8 cellular contexts compared by ENCODE assay signal in genomic region chr1:100036718-100037664, GRCh38.
DNase-seq lines count a peak whose midpoint lies in the region; ATAC-seq, FAIRE-seq and TF ChIP-seq lines count a peak whose summit lies in the region.

No MANE protein-coding gene starts in this region.

- POLR2A ChIA-PET in A549 (lab: Yijun Ruan, JAX): interaction anchor here (1.5 kb wide), 1 partner anchor 67 kb away, joined by 8 read pairs; the partner anchor contains the start of gene SLC35A3

- H3K36me3 Mint-ChIP-seq in astrocyte (ENCODE audit: low read depth, unreplicated experiment): no peaks in the 10 kb centered on the region

- H3K9me3 ChIP-seq in A549: no peaks in the 10 kb centered on the region
- no peaks in the 10 kb centered on the region for H3K9me3 ChIP-seq in astrocyte (ENCODE audit: insufficient read depth, low read depth, low read length)

- peaks cover 23% of the 10 kb centered on the region for H4K20me1 ChIP-seq in astrocyte (ENCODE audit: insufficient read depth, low read length)

- TF ChIP-seq EP300 in A549 (IDR thresholded peaks at IDR 0.05): no peak

- peak overlapping the region; percentile 98 for H3K9ac ChIP-seq in astrocyte (ENCODE audit: low read length)

- H3K27ac ChIP-seq in A549: peak overlapping the region; percentile 96 to 100
- H3K27ac ChIP-seq in astrocyte (ENCODE audit: low read depth, low read length): peak overlapping the region; percentile 97

- H3K79me2 ChIP-seq in astrocyte (ENCODE audit: insufficient read depth, low read length): peaks cover 54% of the 10 kb centered on the region

- H3K36me3 ChIP-seq in astrocyte (ENCODE audit: insufficient read depth, low read length): no peaks in the 10 kb centered on the region

- peak overlapping the region; percentile 89 for H3K27ac Mint-ChIP-seq in astrocyte (ENCODE audit: unreplicated experiment)
- H3K27ac Mint-ChIP-seq in stimulated activated naive CD8-positive, alpha-beta T cell treated with anti-CD3 and anti-CD28 coated beads, Interleukin-15, amount 100 ng/mL, for 72 hours: peak overlapping the region; percentile 98 to 99

- peak overlapping the region; percentile 94 for H3K4me3 Mint-ChIP-seq in astrocyte (ENCODE audit: unreplicated experiment)
- peak overlapping the region; percentile 91 for H3K4me3 Mint-ChIP-seq in stimulated activated naive CD8-positive, alpha-beta T cell treated with anti-CD3 and anti-CD28 coated beads, Interleukin-15, amount 100 ng/mL, for 72 hours

- CTCF ChIA-PET in A549 (lab: Yijun Ruan, JAX): no interaction called here

- peak; percentile 1 to 12; a peak in 3 of 6 replicates for ATAC-seq in A549
- ATAC-seq in stimulated activated naive CD8-positive, alpha-beta T cell treated with anti-CD3 and anti-CD28 coated beads, Interleukin-15, amount 100 ng/mL, for 72 hours: no peak
- no peak for ATAC-seq in HG02623 (IDR thresholded peaks at IDR 0.05; ENCODE audit: unreplicated experiment)

- no peak for FAIRE-seq in A549 (lab: Jason Lieb, UNC)
- FAIRE-seq in astrocyte (lab: Jason Lieb, UNC): peak; percentile 13

- peak overlapping the region; percentile 95 for H3K4me2 ChIP-seq in A549
- H3K4me2 ChIP-seq in astrocyte (ENCODE audit: low read length): peak overlapping the region; percentile 99

- TF ChIP-seq CTCF in A549 (IDR thresholded peaks at IDR 0.05) (no peak), GM12875 (IDR thresholded peaks at IDR 0.05; ENCODE audit: borderline replicate concordance, insufficient read depth, low read depth, low read length) (no peak), astrocyte (IDR thresholded peaks at IDR 0.05; ENCODE audit: insufficient read depth, low read depth, low read length) (no peak)

- 34% methylated on average over 11 of the region's 11 CpGs for WGBS in A549 (ENCODE audit: missing lambda C conversion rate)

- peaks cover 9% of the 10 kb centered on the region; the same call in 1 of the 3 replicates for H3K4me1 ChIP-seq in A549
- H3K4me1 ChIP-seq in astrocyte (ENCODE audit: insufficient read depth, low read length): no peaks in the 10 kb centered on the region

- no peaks in the 10 kb centered on the region for H3K27me3 ChIP-seq in astrocyte (ENCODE audit: insufficient read depth, low read length)

- H2AFZ ChIP-seq in astrocyte (ENCODE audit: low read depth, low read length): peak overlapping the region; percentile 84

- no peak for DNase-seq in A549 (ENCODE audit: low read depth in 1 of 2, low spot score in 1 of 2)
- DNase-seq in NCI-H146 (lab: John Stamatoyannopoulos, UW): peak; percentile 10
- peak; percentile 63 for DNase-seq in astrocyte (ENCODE audit: low read depth)
- peak; percentile 86 for DNase-seq in islet precursor cell
- no peak for DNase-seq in stimulated activated naive CD8-positive, alpha-beta T cell treated with anti-CD3 and anti-CD28 coated beads, Interleukin-15, amount 100 ng/mL, for 72 hours
- DNase-seq in stimulated activated CD4-positive, alpha-beta T cell treated with anti-CD3 and anti-CD28 coated beads, Interleukin-2, amount 100 ng/mL, for 48 hours: no peak

- H3K9me3 Mint-ChIP-seq in astrocyte (ENCODE audit: unreplicated experiment): no peaks in the 10 kb centered on the region
- no peaks in the 10 kb centered on the region for H3K9me3 Mint-ChIP-seq in stimulated activated naive CD8-positive, alpha-beta T cell treated with anti-CD3 and anti-CD28 coated beads, Interleukin-15, amount 100 ng/mL, for 72 hours

- peak overlapping the region; percentile 93 for H3K4me3 ChIP-seq in A549
- H3K4me3 ChIP-seq in GM12875 (ENCODE audit: low read depth, low read length): peak overlapping the region; percentile 70
- peak overlapping the region; percentile 97 for H3K4me3 ChIP-seq in astrocyte (ENCODE audit: insufficient read depth, low read depth, low read length)

- H3K4me1 Mint-ChIP-seq in astrocyte (ENCODE audit: low read depth, unreplicated experiment): peaks cover 7% of the 10 kb centered on the region
- peaks cover 40% of the 10 kb centered on the region for H3K4me1 Mint-ChIP-seq in stimulated activated naive CD8-positive, alpha-beta T cell treated with anti-CD3 and anti-CD28 coated beads, Interleukin-15, amount 100 ng/mL, for 72 hours

- TF ChIP-seq RAD21 in A549 (conservative IDR thresholded peaks at IDR 0.05 in 1 of 2, IDR thresholded peaks at IDR 0.05 in 1 of 2): no peak

- no peak for TF ChIP-seq POLR2A in A549 (IDR thresholded peaks at IDR 0.05; ENCODE audit: low read length)

- H3K27me3 Mint-ChIP-seq in astrocyte (ENCODE audit: low read depth, unreplicated experiment): no peaks in the 10 kb centered on the region
- H3K27me3 Mint-ChIP-seq in stimulated activated naive CD8-positive, alpha-beta T cell treated with anti-CD3 and anti-CD28 coated beads, Interleukin-15, amount 100 ng/mL, for 72 hours: no peaks in the 10 kb centered on the region

TF ChIP-seq in A549, 52 proteins besides CTCF, POLR2A, EP300 and RAD21:
- TF ChIP-seq NR3C1 (IDR thresholded peaks at IDR 0.05) (no peak), ATOH8 (CRISPR knock-in tag; IDR thresholded peaks at IDR 0.05; ENCODE audit: low read depth) (no peak), EHMT2 (IDR thresholded peaks at IDR 0.05; ENCODE audit: low read depth) (no peak), RARB (CRISPR knock-in tag; IDR thresholded peaks at IDR 0.05) (no peak), NFE2L2 (conservative IDR thresholded peaks at IDR 0.05; ENCODE audit: low read length) (no peak), HEYL (CRISPR knock-in tag; IDR thresholded peaks at IDR 0.05) (no peak), MAZ (IDR thresholded peaks at IDR 0.05; ENCODE audit: borderline replicate concordance, low read depth, low read length) (no peak), RCOR1 (IDR thresholded peaks at IDR 0.05; ENCODE audit: low read depth, low read length) (no peak), CEBPB (IDR thresholded peaks at IDR 0.05) (no peak)

Comparison
In these comparisons a context has a peak if more than half of its experiments do, and no peak if none do; other contexts are left out.
1. ATAC-seq: peak in A549 (2 of 2); none in stimulated activated naive CD8-positive, alpha-beta T cell treated with anti-CD3 and anti-CD28 coated beads, Interleukin-15, amount 100 ng/mL, for 72 hours (single experiment) and HG02623 (single experiment).
2. DNase-seq: peak in NCI-H146 (single experiment), astrocyte (single experiment) and islet precursor cell (single experiment); none in A549 (0 of 2), stimulated activated naive CD8-positive, alpha-beta T cell treated with anti-CD3 and anti-CD28 coated beads, Interleukin-15, amount 100 ng/mL, for 72 hours (0 of 2) and stimulated activated CD4-positive, alpha-beta T cell treated with anti-CD3 and anti-CD28 coated beads, Interleukin-2, amount 100 ng/mL, for 48 hours (0 of 2).
3. Peak in every context shown above with its lines, with median percentiles within 50 percentile points of each other: H3K4me3 ChIP-seq.